ENCODE assay signal across 6 cellular contexts in genomic region chr2:44799105-44799504, GRCh38.
"Had no signal": no experiment of that assay in that cellular context is flagged by ENCODE, and none has a peak within 500 bp of the region (broad histone marks: within the 10 kb centered on the region; RNA-seq: fewer than 3 reads in every experiment).

No MANE protein-coding gene starts in this region.

- DNase-seq: IMR-90, KBM-7, KG1 had no signal

- H3K9ac ChIP-seq: KMS-11 had no signal

- H3K4me2 ChIP-seq: KMS-11 had no signal

- FAIRE-seq: HTR-8/SVneo had no signal

- H3K27ac ChIP-seq: HL-60, KMS-11 had no signal
